1 cellular context compared by ENCODE assay signal in genomic region chr1:168170552-168171508, GRCh38.
TF ChIP-seq lines count a peak whose summit lies in the region.

No MANE protein-coding gene starts in this region.

TF ChIP-seq in K562, 482 proteins besides CTCF, POLR2A, EP300 and RAD21 (continued from another document):
- TF ChIP-seq RERE (CRISPR knock-in tag; IDR thresholded peaks at IDR 0.05; ENCODE audit: borderline replicate concordance) (no peak), TAF7 (tag; IDR thresholded peaks at IDR 0.05) (no peak), ZFX (CRISPR knock-in tag; IDR thresholded peaks at IDR 0.05) (peak; percentile 53), PKNOX1 (IDR thresholded peaks at IDR 0.05) (no peak), ARID1B (IDR thresholded peaks at IDR 0.05) (no peak), USF2 (CRISPR knock-in tag; IDR thresholded peaks at IDR 0.05) (peak; percentile 59)
